ENCODE assay signal across 1 cellular context in the genomic region with DNA sequence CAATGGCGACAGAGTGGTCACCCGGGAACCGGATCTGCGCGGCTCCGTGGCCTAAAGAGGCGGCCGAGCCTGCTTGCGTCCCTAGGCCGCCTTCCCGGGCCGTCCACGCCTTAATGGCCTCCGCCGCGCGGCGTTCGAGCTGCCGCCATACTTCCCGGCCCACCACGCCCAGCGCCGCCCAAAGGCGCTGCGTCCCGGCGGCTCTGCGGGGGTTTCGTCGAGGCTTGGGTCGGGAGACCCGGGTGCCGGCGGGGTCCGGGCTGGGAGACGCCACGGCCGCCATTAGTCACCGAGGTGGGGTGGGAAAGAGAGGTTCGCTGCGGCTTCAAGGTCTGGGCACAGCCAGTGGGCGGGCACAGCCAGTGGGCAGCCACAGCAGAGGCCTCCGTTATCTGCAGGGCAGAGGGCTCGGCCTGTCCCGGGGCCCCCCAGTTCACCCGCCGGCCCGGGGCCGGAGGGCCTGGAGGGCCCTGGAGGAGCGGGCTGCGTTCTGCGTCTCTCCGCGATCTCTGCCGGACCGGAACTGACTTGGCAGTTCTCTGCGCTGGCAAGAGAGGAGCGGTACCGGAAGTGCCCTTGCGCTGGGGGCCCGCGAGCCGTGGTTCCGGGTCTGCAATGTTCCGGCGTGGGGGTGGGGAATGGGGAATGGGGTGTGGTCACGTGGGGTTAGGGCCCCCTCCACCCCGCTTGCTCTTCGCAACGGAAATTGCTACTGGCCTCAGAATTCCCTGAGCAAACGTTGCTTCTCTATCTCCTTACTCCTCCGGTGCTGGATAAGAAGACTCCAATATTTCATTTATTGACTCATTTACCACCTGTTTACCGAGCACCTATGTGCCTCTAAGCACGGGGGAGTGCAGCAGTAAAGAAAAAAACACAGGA.
TF ChIP-seq lines count a peak whose summit lies in the region.

No MANE protein-coding gene starts in this region.

TF ChIP-seq in A549, 52 proteins besides CTCF, POLR2A, EP300 and RAD21 (continued from another document):
- TF ChIP-seq, protein P1, sequence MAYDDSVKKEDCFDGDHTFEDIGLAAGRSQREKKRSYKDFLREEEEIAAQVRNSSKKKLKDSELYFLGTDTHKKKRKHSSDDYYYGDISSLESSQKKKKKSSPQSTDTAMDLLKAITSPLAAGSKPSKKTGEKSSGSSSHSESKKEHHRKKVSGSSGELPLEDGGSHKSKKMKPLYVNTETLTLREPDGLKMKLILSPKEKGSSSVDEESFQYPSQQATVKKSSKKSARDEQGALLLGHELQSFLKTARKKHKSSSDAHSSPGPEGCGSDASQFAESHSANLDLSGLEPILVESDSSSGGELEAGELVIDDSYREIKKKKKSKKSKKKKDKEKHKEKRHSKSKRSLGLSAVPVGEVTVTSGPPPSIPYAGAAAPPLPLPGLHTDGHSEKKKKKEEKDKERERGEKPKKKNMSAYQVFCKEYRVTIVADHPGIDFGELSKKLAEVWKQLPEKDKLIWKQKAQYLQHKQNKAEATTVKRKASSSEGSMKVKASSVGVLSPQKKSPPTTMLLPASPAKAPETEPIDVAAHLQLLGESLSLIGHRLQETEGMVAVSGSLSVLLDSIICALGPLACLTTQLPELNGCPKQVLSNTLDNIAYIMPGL (CRISPR knock-in tag; IDR thresholded peaks at IDR 0.05; ENCODE audit: borderline replicate concordance) = peak; percentile 55; the same call in 1 of the 2 replicates
- TF ChIP-seq TFCP2L1 (CRISPR knock-in tag; IDR thresholded peaks at IDR 0.05) (0 out of 2 replicates have a peak, but pooled peaks have one; percentile 27), MYC (IDR thresholded peaks at IDR 0.05; ENCODE audit: borderline replicate concordance, low read length) (peak; percentile 17; the same call in 1 of the 2 replicates), ZC3H11A (IDR thresholded peaks at IDR 0.05) (no peak), KDM1A (IDR thresholded peaks at IDR 0.05; ENCODE audit: low read depth) (no peak), JUN (IDR thresholded peaks at IDR 0.05) (peak; percentile 91 to 99; a peak in 4 of 5 replicates), PHF8 (IDR thresholded peaks at IDR 0.05; ENCODE audit: borderline replicate concordance, low read depth) (peak; percentile 86), MAFK (IDR thresholded peaks at IDR 0.05; ENCODE audit: partially characterized antibody) (peak; percentile 88), RFX5 (IDR thresholded peaks at IDR 0.05) (0 out of 2 replicates have a peak, but pooled peaks have one; percentile 43), NR3C1 (IDR thresholded peaks at IDR 0.05) (no peak), SMC3 (IDR thresholded peaks at IDR 0.05) (peak; percentile 39), SREBF2 (IDR thresholded peaks at IDR 0.05) (no peak), ZNF302 (CRISPR knock-in tag; IDR thresholded peaks at IDR 0.05) (no peak), KDM5A (IDR thresholded peaks at IDR 0.05) (0 out of 2 replicates have a peak, but pooled peaks have one; percentile 15), FOSL2 (IDR thresholded peaks at IDR 0.05) (no peak), FOSL2 (CRISPR knock-in tag; IDR thresholded peaks at IDR 0.05) (peak; percentile 49), HDAC2 (IDR thresholded peaks at IDR 0.05) (no peak), NFE2L2 (conservative IDR thresholded peaks at IDR 0.05; ENCODE audit: low read length) (peak; percentile 59), ZFP36 (IDR thresholded peaks at IDR 0.05; ENCODE audit: borderline replicate concordance, partially characterized antibody) (no peak)
- TF ChIP-seq, protein P2, sequence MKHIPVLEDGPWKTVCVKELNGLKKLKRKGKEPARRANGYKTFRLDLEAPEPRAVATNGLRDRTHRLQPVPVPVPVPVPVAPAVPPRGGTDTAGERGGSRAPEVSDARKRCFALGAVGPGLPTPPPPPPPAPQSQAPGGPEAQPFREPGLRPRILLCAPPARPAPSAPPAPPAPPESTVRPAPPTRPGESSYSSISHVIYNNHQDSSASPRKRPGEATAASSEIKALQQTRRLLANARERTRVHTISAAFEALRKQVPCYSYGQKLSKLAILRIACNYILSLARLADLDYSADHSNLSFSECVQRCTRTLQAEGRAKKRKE (CRISPR knock-in tag; IDR thresholded peaks at IDR 0.05; ENCODE audit: low read depth) = no peak
- TF ChIP-seq, protein P3, sequence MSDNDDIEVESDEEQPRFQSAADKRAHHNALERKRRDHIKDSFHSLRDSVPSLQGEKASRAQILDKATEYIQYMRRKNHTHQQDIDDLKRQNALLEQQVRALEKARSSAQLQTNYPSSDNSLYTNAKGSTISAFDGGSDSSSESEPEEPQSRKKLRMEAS (IDR thresholded peaks at IDR 0.05) = peak; percentile 84
- TF ChIP-seq, protein P4, sequence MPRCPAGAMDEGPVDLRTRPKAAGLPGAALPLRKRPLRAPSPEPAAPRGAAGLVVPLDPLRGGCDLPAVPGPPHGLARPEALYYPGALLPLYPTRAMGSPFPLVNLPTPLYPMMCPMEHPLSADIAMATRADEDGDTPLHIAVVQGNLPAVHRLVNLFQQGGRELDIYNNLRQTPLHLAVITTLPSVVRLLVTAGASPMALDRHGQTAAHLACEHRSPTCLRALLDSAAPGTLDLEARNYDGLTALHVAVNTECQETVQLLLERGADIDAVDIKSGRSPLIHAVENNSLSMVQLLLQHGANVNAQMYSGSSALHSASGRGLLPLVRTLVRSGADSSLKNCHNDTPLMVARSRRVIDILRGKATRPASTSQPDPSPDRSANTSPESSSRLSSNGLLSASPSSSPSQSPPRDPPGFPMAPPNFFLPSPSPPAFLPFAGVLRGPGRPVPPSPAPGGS (IDR thresholded peaks at IDR 0.05) = peak; percentile 98
- TF ChIP-seq, protein P5, sequence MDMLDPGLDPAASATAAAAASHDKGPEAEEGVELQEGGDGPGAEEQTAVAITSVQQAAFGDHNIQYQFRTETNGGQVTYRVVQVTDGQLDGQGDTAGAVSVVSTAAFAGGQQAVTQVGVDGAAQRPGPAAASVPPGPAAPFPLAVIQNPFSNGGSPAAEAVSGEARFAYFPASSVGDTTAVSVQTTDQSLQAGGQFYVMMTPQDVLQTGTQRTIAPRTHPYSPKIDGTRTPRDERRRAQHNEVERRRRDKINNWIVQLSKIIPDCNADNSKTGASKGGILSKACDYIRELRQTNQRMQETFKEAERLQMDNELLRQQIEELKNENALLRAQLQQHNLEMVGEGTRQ (IDR thresholded peaks at IDR 0.05) = peak; percentile 85
